9 cellular contexts compared by ENCODE assay signal in genomic region chr22:41822289-41823057, GRCh38. TPM values are rescaled to one million over a fixed set of nuclear protein-coding genes. Genes with fewer than 3 reads are reported as not detected.
DNase-seq lines count a peak whose midpoint lies in the region; ATAC-seq, FAIRE-seq and TF ChIP-seq lines count a peak whose summit lies in the region.
"Had no signal": no experiment of that assay in that cellular context is flagged by ENCODE, and none has a peak within 500 bp of the region (broad histone marks: within the 10 kb centered on the region; RNA-seq: fewer than 3 reads in every experiment).

No MANE protein-coding gene starts in this region.

- in situ Hi-C loops in brain microvascular endothelial cell (cut with HindIII; ENCODE audit: low pct_ligation_motif_present, low sequenced_read_pairs), result no loop called here
- in situ Hi-C loops in HepG2 (cut with HindIII; ENCODE audit: extremely low pct_ligation_motif_present, low pct_unique_long_range_greater_than_20kb), result no loop called here
- in situ Hi-C loops in transverse colon (cut with MboI; ENCODE audit: low pct_ligation_motif_present in 1 of 4, low pct_unique_long_range_greater_than_20kb in 1 of 4, low sequenced_read_pairs in 3 of 4), result loop anchor here in 3 of 4 donors (10.0 to 25.0 kb wide), 2 partner anchors 115 to 122 kb away; partner anchors contain the start of genes CENPM (in 3 of the 3) and TNFRSF13C (in 1 of the 3)

- H3F3A ChIP-seq in SK-N-SH (replicated peaks; ENCODE audit: insufficient read depth), result no peaks in the 10 kb centered on the region

- H3K27me3 ChIP-seq in KMS-11 (ENCODE audit: insufficient read depth, low read depth) (no peaks in the 10 kb centered on the region), SK-N-SH (ENCODE audit: insufficient read depth) (no peaks in the 10 kb centered on the region), brain microvascular endothelial cell (replicated peaks) (no peaks in the 10 kb centered on the region), HepG2 (ENCODE audit: control insufficient read depth in 1 of 2, insufficient read depth in 2 of 2, low read length in 2 of 2) (no peaks in the 10 kb centered on the region), transverse colon (no peaks in the 10 kb centered on the region)
- H3K27me3 ChIP-seq: BLaER1 had no signal

- TF ChIP-seq CTCF in KMS-11 (conservative IDR thresholded peaks at IDR 0.05; ENCODE audit: low read depth, low read length), result peak; percentile 61
- TF ChIP-seq CTCF in SK-N-SH (IDR thresholded peaks at IDR 0.05), result peak; percentile 48
- TF ChIP-seq CTCF in brain microvascular endothelial cell (IDR thresholded peaks at IDR 0.05; ENCODE audit: low read depth, low read length, missing control alignments), result peak; percentile 56
- peak; percentile 64 for TF ChIP-seq CTCF in HepG2 (CRISPR knock-in tag; IDR thresholded peaks at IDR 0.05)
- TF ChIP-seq CTCF in transverse colon (IDR thresholded peaks at IDR 0.05), result peak; percentile 46 to 87 (median 59)

- no peak overlapping the region for H3K4me2 ChIP-seq in KMS-11
- H3K4me2 ChIP-seq in SK-N-SH, result no peak overlapping the region
- no peak overlapping the region for H3K4me2 ChIP-seq in HepG2 (ENCODE audit: low read depth, low read length)

- H3K9ac ChIP-seq in KMS-11 (no peak overlapping the region), SK-N-SH (no peak overlapping the region), HepG2 (ENCODE audit: insufficient read depth, low read depth, low read length) (no peak overlapping the region)
- H3K9ac ChIP-seq: BLaER1 had no signal

- no peak overlapping the region for H3K27ac ChIP-seq in KMS-11
- H3K27ac ChIP-seq in SK-N-SH (ENCODE audit: low read depth in 2 of 2, low read length in 1 of 2), result no peak overlapping the region
- no peak overlapping the region for H3K27ac ChIP-seq in brain microvascular endothelial cell
- no peak overlapping the region for H3K27ac ChIP-seq in HepG2 (ENCODE audit: extremely low read length, insufficient read depth, low read length)
- H3K27ac ChIP-seq in transverse colon, result peak overlapping the region in 1 of 4 donors; percentile 36

- ATAC-seq in HepG2, result peak; percentile 54

- no peak for FAIRE-seq in HepG2 (lab: Jason Lieb, UNC)

- no peaks in the 10 kb centered on the region for H3K79me2 ChIP-seq in KMS-11 (ENCODE audit: insufficient read depth, low read depth)
- no peaks in the 10 kb centered on the region for H3K79me2 ChIP-seq in SK-N-SH (ENCODE audit: insufficient read depth)
- H3K79me2 ChIP-seq in HepG2 (ENCODE audit: insufficient read depth, low read length), result no peaks in the 10 kb centered on the region

- WGBS in SK-N-SH (ENCODE audit: low lambda C conversion rate), result 100% methylated on average over 1 of the region's 3 CpGs
- 83% methylated on average over 3 of the region's 3 CpGs for WGBS in HepG2 (ENCODE audit: low lambda C conversion rate)
- 76 to 83% methylated on average over 1 to 3 of the region's 3 CpGs for WGBS in transverse colon (ENCODE audit: low coverage in 1 of 2), 2 donors

- TF ChIP-seq RAD21 in SK-N-SH (IDR thresholded peaks at IDR 0.05; ENCODE audit: low read length) (peak; percentile 62), HepG2 (CRISPR knock-in tag; IDR thresholded peaks at IDR 0.05) (peak; percentile 63)

- DNase-seq in NCI-H1417 (lab: John Stamatoyannopoulos, UW), result peak in 2 of 3 experiments; percentile 51 to 72
- no peak for DNase-seq in NCI-H1417 treated with DMSO at 0.1 percent for 48 hours (lab: John Stamatoyannopoulos, UW)
- peak; percentile 45 for DNase-seq in SK-N-SH
- DNase-seq in brain microvascular endothelial cell, result peak; percentile 61
- DNase-seq in HepG2 (ENCODE audit: low spot score), result peak; percentile 62
- DNase-seq in transverse colon, result no peak
- DNase-seq in posterior vena cava (ENCODE audit: low spot score), result no peak

- CTCF ChIA-PET in SK-N-SH (lab: Yijun Ruan, JAX) (interaction anchor here (0.7 to 1.8 kb wide), 8 partner anchors 9 to 120 kb away, joined by 3 to 8 read pairs (median 4); no protein-coding TSS in a partner anchor), HepG2 (lab: Yijun Ruan, JAX; ENCODE audit: low intra/inter-chr PET ratio, low total read pairs) (interaction anchor here (1.3 to 2.2 kb wide), 4 partner anchors 32 to 135 kb away, joined by 3 to 15 read pairs (median 4); no protein-coding TSS in a partner anchor)

- H3K36me3 ChIP-seq in KMS-11 (ENCODE audit: insufficient read depth) (no peaks in the 10 kb centered on the region), SK-N-SH (replicated peaks in 1 of 2; ENCODE audit: control insufficient read depth in 1 of 2, insufficient read depth in 2 of 2, low read length in 1 of 2) (no peaks in the 10 kb centered on the region), brain microvascular endothelial cell (replicated peaks) (no peaks in the 10 kb centered on the region), HepG2 (replicated peaks in 1 of 2; ENCODE audit: control insufficient read depth in 1 of 2, insufficient read depth in 2 of 2, low read length in 2 of 2) (peaks cover 1 to 36% of the 10 kb centered on the region in 2 experiments; a peak in 4 of 5 replicates), transverse colon (no peaks in the 10 kb centered on the region)

- TF ChIP-seq EP300 in SK-N-SH (IDR thresholded peaks at IDR 0.05; ENCODE audit: borderline replicate concordance in 1 of 2, low read depth in 1 of 2, low read length in 1 of 2) (no peak), HepG2 (IDR thresholded peaks at IDR 0.05; ENCODE audit: low read depth in 2 of 2, low read length in 2 of 2) (no peak), HepG2 (CRISPR knock-in tag; IDR thresholded peaks at IDR 0.05; ENCODE audit: borderline replicate concordance) (no peak), transverse colon (IDR thresholded peaks at IDR 0.05; ENCODE audit: low read depth) (no peak)

- POLR2A ChIA-PET in SK-N-SH (lab: Yijun Ruan, JAX) (no interaction called here), HepG2 (lab: Yijun Ruan, JAX) (no interaction called here)

- H4K20me1 ChIP-seq in KMS-11 (ENCODE audit: insufficient read depth) (no peaks in the 10 kb centered on the region), SK-N-SH (ENCODE audit: insufficient read depth) (no peaks in the 10 kb centered on the region), HepG2 (ENCODE audit: insufficient read depth, low read length) (no peaks in the 10 kb centered on the region)

- no TSS peak for BruUV-seq in HepG2 (replicated peaks; lab: Mats Ljungman, UMichigan)

- no peak for TF ChIP-seq POLR2A in HepG2 (IDR thresholded peaks at IDR 0.05; ENCODE audit: insufficient read depth in 1 of 2, low read depth in 2 of 2, low read length in 2 of 2)
- TF ChIP-seq POLR2A in transverse colon (IDR thresholded peaks at IDR 0.05), result no peak

- no peaks in the 10 kb centered on the region for H3K9me2 ChIP-seq in SK-N-SH

- H2AFZ ChIP-seq in KMS-11 (ENCODE audit: low read depth), result no peak overlapping the region
- H2AFZ ChIP-seq in SK-N-SH (ENCODE audit: low read depth), result no peak overlapping the region
- no peak overlapping the region for H2AFZ ChIP-seq in HepG2 (ENCODE audit: low read length)

- no peaks in the 10 kb centered on the region for H3K9me3 ChIP-seq in SK-N-SH
- no peaks in the 10 kb centered on the region for H3K9me3 ChIP-seq in HepG2 (ENCODE audit: low read length)
- no peaks in the 10 kb centered on the region for H3K9me3 ChIP-seq in transverse colon
- H3K9me3 ChIP-seq: BLaER1 had no signal

- H3K4me1 ChIP-seq in KMS-11 (ENCODE audit: low read depth, poor library complexity, severe bottlenecking) (peaks cover 18% of the 10 kb centered on the region), SK-N-SH (ENCODE audit: control insufficient read depth in 1 of 2, insufficient read depth in 2 of 2, low read depth in 1 of 2, low read length in 1 of 2) (no peaks in the 10 kb centered on the region; a peak in 1 of 4 replicates), HepG2 (ENCODE audit: insufficient read depth, low read length) (no peaks in the 10 kb centered on the region), transverse colon (peaks cover 9 to 30% (median 20%) of the 10 kb centered on the region in 4 donors)

- H3K4me3 ChIP-seq in KMS-11 (IDR thresholded peaks at IDR 0.05; ENCODE audit: insufficient read depth, low read depth, low read length) (no peak overlapping the region), SK-N-SH (ENCODE audit: low read depth in 2 of 2, low read length in 1 of 2) (no peak overlapping the region; a peak in 1 of 4 replicates), brain microvascular endothelial cell (ENCODE audit: low read depth, low read length) (no peak overlapping the region), HepG2 (replicated peaks in 1 of 3; ENCODE audit: insufficient read depth in 1 of 3, low read depth in 2 of 3, low read length in 3 of 3) (no peak overlapping the region), transverse colon (no peak overlapping the region)
- H3K4me3 ChIP-seq: BLaER1 had no signal

- intact Hi-C loops in HepG2 (cut with micrococcal nuclease; ENCODE audit: unreplicated experiment), result loop anchor here (5.0 kb wide), 1 partner anchor 35 kb away; no protein-coding TSS in a partner anchor
- intact Hi-C loops in transverse colon (cut with DNase I; ENCODE audit: low total_unique reads), result loop anchor here (10.0 kb wide), 1 partner anchor 122 kb away; the partner anchor contains the start of gene CENPM
- intact Hi-C loops in posterior vena cava (cut with DNase I), result loop anchor here (5.0 kb wide), 1 partner anchor 120 kb away; no protein-coding TSS in a partner anchor

RNA-seq across cellular contexts. Expression of gene SREBF2, which starts 10.4 kb away (rescaled TPM):
- 7.4 and 7.5 TPM in 2 replicates for polyA plus RNA-seq in SK-N-SH (2012; rRNA removed)
- polyA plus RNA-seq in SK-N-SH (2012; cell fraction: cytosol; rRNA removed), result 4.0 and 6.2 TPM in 2 replicates
- polyA plus RNA-seq in SK-N-SH (2012; cell fraction: nucleus; rRNA removed), result 15.2 and 16.5 TPM in 2 replicates
- 30.2 and 53.8 TPM in 2 replicates for total RNA-seq in HepG2 (2016; rRNA removed; fragmentation: Illumina TruSeq; extraction: Trizol)
- 14.0 and 16.6 TPM in 2 replicates for total RNA-seq in HepG2 (2016; cell fraction: cytosol; rRNA removed; fragmentation: Illumina TruSeq; extraction: Trizol; ENCODE audit: low read depth)
- total RNA-seq in HepG2 (2016; cell fraction: insoluble cytoplasmic fraction; rRNA removed; fragmentation: Illumina TruSeq; extraction: Trizol), result 28.0 and 53.2 TPM in 2 replicates
- total RNA-seq in HepG2 (2016; cell fraction: membrane; rRNA removed; fragmentation: Illumina TruSeq; extraction: Trizol), result 33.3 and 36.0 TPM in 2 replicates
- total RNA-seq in HepG2 (2016; cell fraction: nucleus; rRNA removed; fragmentation: Illumina TruSeq; extraction: Trizol), result 57.4 and 66.5 TPM in 2 replicates
- polyA plus RNA-seq in HepG2 (2011; rRNA removed), result 72.6 and 108 TPM in 2 replicates
- polyA plus RNA-seq in HepG2 (2011; cell fraction: cytosol; rRNA removed), result 70.5 and 75.9 TPM in 2 replicates
- polyA plus RNA-seq in HepG2 (2011; cell fraction: nucleus; rRNA removed), result 163 and 208 TPM in 2 replicates
- polyA plus RNA-seq in HepG2 (2012), result 109 and 143 TPM in 2 replicates
- polyA plus RNA-seq in HepG2 (2016; cell fraction: cytosol; fragmentation: Illumina TruSeq; extraction: Trizol; ENCODE audit: low read depth), result 6.9 and 7.8 TPM in 2 replicates
- 26.3 and 34.3 TPM in 2 replicates for polyA plus RNA-seq in HepG2 (2016; cell fraction: insoluble cytoplasmic fraction; fragmentation: Illumina TruSeq; extraction: Trizol; ENCODE audit: low read depth)
- polyA plus RNA-seq in HepG2 (2016; cell fraction: membrane; fragmentation: Illumina TruSeq; extraction: Trizol; ENCODE audit: low read depth), result 19.9 and 23.8 TPM in 2 replicates
- polyA plus RNA-seq in HepG2 (2016; cell fraction: nucleus; fragmentation: Illumina TruSeq; extraction: Trizol; ENCODE audit: insufficient read depth, low read depth), result 92.3 and 92.9 TPM in 2 replicates
- 105 and 167 TPM in 2 replicates for polyA minus RNA-seq in HepG2 (2011; rRNA and poly(A)+ RNA removed; ENCODE audit: low replicate concordance)
- 56.3 and 97.6 TPM in 2 replicates for polyA minus RNA-seq in HepG2 (2011; cell fraction: cytosol; rRNA and poly(A)+ RNA removed)
- 62.8 and 87.4 TPM in 2 replicates for polyA minus RNA-seq in HepG2 (2011; cell fraction: nucleus; rRNA and poly(A)+ RNA removed)
- total RNA-seq in transverse colon, result 100 to 1,000 TPM; 156 to 252 (median 166) TPM
- total RNA-seq in posterior vena cava, result 10 to 100 TPM; 48.3 to 52.0 TPM

RNA-seq across cellular contexts. Expression of gene CCDC134, which starts 22.0 kb away (rescaled TPM):
- polyA plus RNA-seq in SK-N-SH (2012; rRNA removed) (1.8 and 2.0 TPM in 2 replicates), HepG2 (2011; rRNA removed) (4.8 and 5.6 TPM in 2 replicates)
- 1.3 and 1.4 TPM in 2 replicates for polyA plus RNA-seq in SK-N-SH (2012; cell fraction: cytosol; rRNA removed)
- polyA plus RNA-seq in SK-N-SH (2012; cell fraction: nucleus; rRNA removed), result 1.6 and 2.2 TPM in 2 replicates
- total RNA-seq in HepG2 (2016; rRNA removed; fragmentation: Illumina TruSeq; extraction: Trizol) (11.3 and 17.4 TPM in 2 replicates), transverse colon (1 to 10 TPM in 2 of 4 donors, not detected in 2; 5.9 to 9.8 TPM), posterior vena cava (1 to 10 TPM; 5.1 to 5.7 TPM)
- total RNA-seq in HepG2 (2016; cell fraction: cytosol; rRNA removed; fragmentation: Illumina TruSeq; extraction: Trizol; ENCODE audit: low read depth), result 40.7 and 41.5 TPM in 2 replicates
- total RNA-seq in HepG2 (2016; cell fraction: insoluble cytoplasmic fraction; rRNA removed; fragmentation: Illumina TruSeq; extraction: Trizol), result 11.5 and 17.3 TPM in 2 replicates
- total RNA-seq in HepG2 (2016; cell fraction: membrane; rRNA removed; fragmentation: Illumina TruSeq; extraction: Trizol), result 12.5 and 13.5 TPM in 2 replicates
- 21.6 and 24.7 TPM in 2 replicates for total RNA-seq in HepG2 (2016; cell fraction: nucleus; rRNA removed; fragmentation: Illumina TruSeq; extraction: Trizol)
- 3.7 and 5.6 TPM in 2 replicates for polyA plus RNA-seq in HepG2 (2011; cell fraction: cytosol; rRNA removed)
- 6.9 and 7.1 TPM in 2 replicates for polyA plus RNA-seq in HepG2 (2011; cell fraction: nucleus; rRNA removed)
- 2.7 and 2.8 TPM in 2 replicates for polyA plus RNA-seq in HepG2 (2012)
- 1.8 and 2.0 TPM in 2 replicates for polyA plus RNA-seq in HepG2 (2016; cell fraction: cytosol; fragmentation: Illumina TruSeq; extraction: Trizol; ENCODE audit: low read depth)
- 4.4 TPM in 2 replicates for polyA plus RNA-seq in HepG2 (2016; cell fraction: insoluble cytoplasmic fraction; fragmentation: Illumina TruSeq; extraction: Trizol; ENCODE audit: low read depth)
- 2.2 and 2.7 TPM in 2 replicates for polyA plus RNA-seq in HepG2 (2016; cell fraction: membrane; fragmentation: Illumina TruSeq; extraction: Trizol; ENCODE audit: low read depth)
- polyA plus RNA-seq in HepG2 (2016; cell fraction: nucleus; fragmentation: Illumina TruSeq; extraction: Trizol; ENCODE audit: insufficient read depth, low read depth), result 18.6 and 19.9 TPM in 2 replicates
- polyA minus RNA-seq in HepG2 (2011; rRNA and poly(A)+ RNA removed; ENCODE audit: low replicate concordance), result 14.6 and 21.4 TPM in 2 replicates
- 9.4 and 9.7 TPM in 2 replicates for polyA minus RNA-seq in HepG2 (2011; cell fraction: cytosol; rRNA and poly(A)+ RNA removed)
- polyA minus RNA-seq in HepG2 (2011; cell fraction: nucleus; rRNA and poly(A)+ RNA removed), result 6.3 and 8.3 TPM in 2 replicates

Comparison
In these comparisons a context has a peak if more than half of its experiments do, and no peak if none do; other contexts are left out.
1. DNase-seq: peak in NCI-H1417 (2 of 3), SK-N-SH (single experiment), brain microvascular endothelial cell (single experiment) and HepG2 (single experiment); none in NCI-H1417 treated with DMSO at 0.1 percent for 48 hours (single experiment), transverse colon (single experiment) and posterior vena cava (single experiment).
2. in situ Hi-C loops: an anchor here in transverse colon (10.0 to 25.0 kb wide); none called in brain microvascular endothelial cell and HepG2.
3. Peak in every context shown above with its lines, with median percentiles within 50 percentile points of each other: CTCF ChIP-seq.